ENCODE assay signal across 21 cellular contexts in genomic region chr19:27775395-27775794, GRCh38.
DNase-seq lines count a peak whose midpoint lies in the region; ATAC-seq and TF ChIP-seq lines count a peak whose summit lies in the region.
"Had no signal": no experiment of that assay in that cellular context is flagged by ENCODE, and none has a peak within 500 bp of the region (broad histone marks: within the 10 kb centered on the region; RNA-seq: fewer than 3 reads in every experiment).

No MANE protein-coding gene starts in this region.

- H3K27me3 ChIP-seq in GM23248 (replicated peaks; ENCODE audit: insufficient read depth) (no peaks in the 10 kb centered on the region), WERI-Rb-1 (ENCODE audit: insufficient read depth, low read depth, severe bottlenecking) (no peaks in the 10 kb centered on the region), osteoblast (ENCODE audit: insufficient read depth, low read length) (no peaks in the 10 kb centered on the region), upper lobe of right lung (no peaks in the 10 kb centered on the region)
- H3K27me3 ChIP-seq: left lung, neural progenitor cell had no signal

- H3K36me3 ChIP-seq in GM23248 (ENCODE audit: low read depth): peaks cover 11% of the 10 kb centered on the region
- H3K36me3 ChIP-seq in WERI-Rb-1: peaks cover 84% of the 10 kb centered on the region
- no peaks in the 10 kb centered on the region for H3K36me3 ChIP-seq in osteoblast (ENCODE audit: insufficient read depth, low read length)
- no peaks in the 10 kb centered on the region for H3K36me3 ChIP-seq in upper lobe of right lung
- H3K36me3 ChIP-seq: neural progenitor cell had no signal

- no peak overlapping the region for H3K4me3 Mint-ChIP-seq in activated CD4-positive, alpha-beta T cell treated with anti-CD3 and anti-CD28 coated beads for 36 hours
- H3K4me3 Mint-ChIP-seq: CD8-positive, alpha-beta T cell; neural progenitor cell had no signal

- H3K4me1 ChIP-seq in GM23248 (ENCODE audit: insufficient read depth) (no peaks in the 10 kb centered on the region), osteoblast (ENCODE audit: insufficient read depth, low read length) (no peaks in the 10 kb centered on the region), upper lobe of right lung (no peaks in the 10 kb centered on the region)
- H3K4me1 ChIP-seq: left lung, neural progenitor cell had no signal

- peak; percentile 50 for TF ChIP-seq CTCF in WERI-Rb-1 (IDR thresholded peaks at IDR 0.05; ENCODE audit: low read depth, low read length)
- TF ChIP-seq CTCF in osteoblast (IDR thresholded peaks at IDR 0.05; ENCODE audit: extremely low read depth, low read depth, low read length): peak; percentile 2
- no peak for TF ChIP-seq CTCF in upper lobe of right lung (IDR thresholded peaks at IDR 0.05)

- no peaks in the 10 kb centered on the region for H3K9me3 ChIP-seq in GM23248 (ENCODE audit: low read depth)
- H3K9me3 ChIP-seq in WERI-Rb-1 (ENCODE audit: severe bottlenecking): peaks cover 33% of the 10 kb centered on the region
- no peaks in the 10 kb centered on the region for H3K9me3 ChIP-seq in osteoblast (ENCODE audit: low read depth, low read length)
- no peaks in the 10 kb centered on the region for H3K9me3 ChIP-seq in upper lobe of right lung

- H3K9me2 ChIP-seq in GM23248 (ENCODE audit: insufficient read depth): no peaks in the 10 kb centered on the region

- no peak overlapping the region for H2AFZ ChIP-seq in GM23248
- no peak overlapping the region for H2AFZ ChIP-seq in osteoblast (ENCODE audit: low read length)
- H2AFZ ChIP-seq: neural progenitor cell had no signal

- no peaks in the 10 kb centered on the region for H3K4me1 Mint-ChIP-seq in activated CD4-positive, alpha-beta T cell treated with anti-CD3 and anti-CD28 coated beads for 36 hours
- H3K4me1 Mint-ChIP-seq: neural progenitor cell had no signal

- H3K9me3 Mint-ChIP-seq in activated CD4-positive, alpha-beta T cell treated with anti-CD3 and anti-CD28 coated beads for 36 hours (ENCODE audit: low read depth): peaks cover 69% of the 10 kb centered on the region

- H3K27ac ChIP-seq in GM23248: no peak overlapping the region
- no peak overlapping the region; the same call in 1 of the 2 replicates for H3K27ac ChIP-seq in WERI-Rb-1
- no peak overlapping the region for H3K27ac ChIP-seq in osteoblast (ENCODE audit: low read depth, low read length)
- no peak overlapping the region for H3K27ac ChIP-seq in upper lobe of right lung
- H3K27ac ChIP-seq: left lung, neural progenitor cell, thoracic aorta had no signal

- H3K27ac Mint-ChIP-seq in activated CD4-positive, alpha-beta T cell treated with anti-CD3 and anti-CD28 coated beads for 36 hours: no peak overlapping the region
- H3K27ac Mint-ChIP-seq: CD8-positive, alpha-beta T cell; neural progenitor cell had no signal

- peaks cover 64% of the 10 kb centered on the region for H3K36me3 Mint-ChIP-seq in activated CD4-positive, alpha-beta T cell treated with anti-CD3 and anti-CD28 coated beads for 36 hours (ENCODE audit: low read depth)

- peak; percentile 7 for DNase-seq in activated CD4-positive, alpha-beta T cell treated with anti-CD3 and anti-CD28 coated beads for 36 hours
- no peak for DNase-seq in activated CD4-positive, alpha-beta T cell treated with anti-CD3 and anti-CD28 coated beads for 1 hour
- peak; percentile 8 for DNase-seq in GM23248
- DNase-seq in WERI-Rb-1: peak; percentile 59
- DNase-seq in osteoblast (ENCODE audit: insufficient read length, low spot score, missing footprints): no peak
- DNase-seq in pons (ENCODE audit: low spot score): no peak
- DNase-seq in upper lobe of right lung: no peak
- no peak for DNase-seq in NCI-H187 (lab: John Stamatoyannopoulos, UW)
- DNase-seq: activated CD4-positive, alpha-beta T cell treated with anti-CD3 and anti-CD28 coated beads, Interleukin-2, amount 50 U/mL, for 4 hours; activated T-cell treated with anti-CD3 and anti-CD28 coated beads for 4 hours; anterior cingulate cortex; CD8-positive, alpha-beta T cell; cerebellar nuclear complex; effector CD8-positive, alpha-beta T cell; left lung; NCI-H2029; NCI-H510A treated with DMSO at 0.1 percent for 48 hours; retina had no signal

- POLR2A ChIA-PET in activated CD4-positive, alpha-beta T cell treated with anti-CD3 and anti-CD28 coated beads for 36 hours (lab: Charles Lee): no interaction called here

- CTCF ChIA-PET in activated CD4-positive, alpha-beta T cell treated with anti-CD3 and anti-CD28 coated beads for 36 hours (lab: Charles Lee): no interaction called here

- H3F3A ChIP-seq in GM23248 (ENCODE audit: insufficient read depth): no peaks in the 10 kb centered on the region

- WGBS in GM23248 (ENCODE audit: low coverage in 1 of 2, low lambda C conversion rate in 2 of 2, missing lambda C conversion rate in 2 of 2), 2 experiments: 95 to 97% methylated on average over 6 of the region's 6 CpGs

- H4K20me1 ChIP-seq in GM23248 (ENCODE audit: insufficient read depth) (no peaks in the 10 kb centered on the region), osteoblast (ENCODE audit: insufficient read depth, low read length) (no peaks in the 10 kb centered on the region)

- ATAC-seq in activated CD4-positive, alpha-beta T cell treated with anti-CD3 and anti-CD28 coated beads for 36 hours: no peak
- no peak for ATAC-seq in upper lobe of right lung
- ATAC-seq: CD8-positive, alpha-beta T cell; PC-3 had no signal

- peaks cover 42% of the 10 kb centered on the region for H3K79me2 ChIP-seq in GM23248 (ENCODE audit: insufficient read depth)
- H3K79me2 ChIP-seq in osteoblast (ENCODE audit: insufficient read depth, low read length): no peaks in the 10 kb centered on the region

- intact Hi-C loops in activated CD4-positive, alpha-beta T cell treated with anti-CD3 and anti-CD28 coated beads for 36 hours (cut with DNase I, micrococcal nuclease): no loop called here
- intact Hi-C loops in upper lobe of right lung (cut with DNase I): no loop called here

- H3K9ac ChIP-seq in GM23248: no peak overlapping the region
- H3K9ac ChIP-seq: neural progenitor cell had no signal

- in situ Hi-C loops in GM23248 (cut with MboI): no loop called here

- no peaks in the 10 kb centered on the region for H3K27me3 Mint-ChIP-seq in activated CD4-positive, alpha-beta T cell treated with anti-CD3 and anti-CD28 coated beads for 36 hours

- no peak overlapping the region for H3K4me2 ChIP-seq in GM23248 (ENCODE audit: unreplicated experiment)
- H3K4me2 ChIP-seq in osteoblast (ENCODE audit: insufficient read depth, low read length): no peak overlapping the region
- H3K4me2 ChIP-seq: neural progenitor cell had no signal

- H3K4me3 ChIP-seq in GM23248 (no peak overlapping the region), WERI-Rb-1 (ENCODE audit: low read depth, low read length) (no peak overlapping the region), osteoblast (ENCODE audit: insufficient read depth, low read length) (no peak overlapping the region), upper lobe of right lung (no peak overlapping the region)
- H3K4me3 ChIP-seq: left lung, neural progenitor cell, thoracic aorta had no signal

Comparison
In these comparisons a context has a peak if more than half of its experiments do, and no peak if none do; other contexts are left out.
1. DNase-seq: peak in activated CD4-positive, alpha-beta T cell treated with anti-CD3 and anti-CD28 coated beads for 36 hours (single experiment), GM23248 (single experiment) and WERI-Rb-1 (single experiment); none in activated CD4-positive, alpha-beta T cell treated with anti-CD3 and anti-CD28 coated beads for 1 hour (single experiment), osteoblast (single experiment), pons (single experiment), upper lobe of right lung (single experiment) and NCI-H187 (0 of 2).